1 cellular context compared by ENCODE assay signal in the genomic region with DNA sequence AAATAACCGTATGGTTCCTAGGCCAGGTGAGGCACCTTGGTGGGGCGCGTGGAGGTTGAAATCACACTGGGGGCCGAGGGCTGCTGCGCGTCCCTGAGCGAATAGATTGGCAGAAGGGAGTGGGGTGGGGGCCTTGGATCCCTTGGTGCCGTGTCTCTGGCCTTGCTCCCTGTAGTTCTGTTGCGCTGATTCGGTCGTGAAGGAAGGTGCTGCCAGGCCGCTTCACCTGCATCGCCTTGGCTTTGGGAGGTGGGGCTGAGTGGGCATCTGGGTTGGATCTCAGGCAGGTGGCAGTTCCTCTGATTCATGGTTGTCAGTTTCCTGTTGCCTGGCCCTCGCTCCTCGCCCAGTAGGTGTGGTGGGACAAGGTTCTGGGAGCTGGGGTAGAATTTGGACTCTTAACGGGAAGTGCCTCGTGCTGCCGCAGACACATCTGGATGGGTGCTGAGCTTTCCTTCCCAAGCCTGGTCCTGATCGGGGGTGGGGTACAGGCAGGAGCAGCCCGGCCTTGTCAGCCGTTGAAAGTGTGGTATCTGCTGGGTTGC.
TF ChIP-seq lines count a peak whose summit lies in the region.

No MANE protein-coding gene starts in this region.

TF ChIP-seq in H1, 55 proteins besides CTCF, POLR2A, EP300 and RAD21 (continued from another document):
- no peak for TF ChIP-seq TAF7 (optimal IDR thresholded peaks at IDR 0.05; ENCODE audit: borderline replicate concordance, low read depth, low read length)
- TF ChIP-seq SRF (IDR thresholded peaks at IDR 0.05; ENCODE audit: low read depth, low read length) = no peak
- TF ChIP-seq, protein P1, sequence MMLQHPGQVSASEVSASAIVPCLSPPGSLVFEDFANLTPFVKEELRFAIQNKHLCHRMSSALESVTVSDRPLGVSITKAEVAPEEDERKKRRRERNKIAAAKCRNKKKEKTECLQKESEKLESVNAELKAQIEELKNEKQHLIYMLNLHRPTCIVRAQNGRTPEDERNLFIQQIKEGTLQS (IDR thresholded peaks at IDR 0.05; ENCODE audit: insufficient read depth, low read depth, low read length) = no peak
- TF ChIP-seq BCL11A (IDR thresholded peaks at IDR 0.05; ENCODE audit: low read depth in 2 of 2, low read length in 2 of 2) = no peak
- TF ChIP-seq CBX8 (IDR thresholded peaks at IDR 0.05; ENCODE audit: borderline replicate concordance, low read depth, low read length) = no peak
- no peak for TF ChIP-seq NRF1 (IDR thresholded peaks at IDR 0.05; ENCODE audit: low read depth, low read length)
- no peak for TF ChIP-seq YY1 (IDR thresholded peaks at IDR 0.05; ENCODE audit: low read depth, low read length)
- TF ChIP-seq PHF8 (conservative IDR thresholded peaks at IDR 0.05; ENCODE audit: low read depth, low read length) = no peak
- no peak for TF ChIP-seq KDM1A (IDR thresholded peaks at IDR 0.05; ENCODE audit: borderline replicate concordance, low read length)
- TF ChIP-seq, protein P2, sequence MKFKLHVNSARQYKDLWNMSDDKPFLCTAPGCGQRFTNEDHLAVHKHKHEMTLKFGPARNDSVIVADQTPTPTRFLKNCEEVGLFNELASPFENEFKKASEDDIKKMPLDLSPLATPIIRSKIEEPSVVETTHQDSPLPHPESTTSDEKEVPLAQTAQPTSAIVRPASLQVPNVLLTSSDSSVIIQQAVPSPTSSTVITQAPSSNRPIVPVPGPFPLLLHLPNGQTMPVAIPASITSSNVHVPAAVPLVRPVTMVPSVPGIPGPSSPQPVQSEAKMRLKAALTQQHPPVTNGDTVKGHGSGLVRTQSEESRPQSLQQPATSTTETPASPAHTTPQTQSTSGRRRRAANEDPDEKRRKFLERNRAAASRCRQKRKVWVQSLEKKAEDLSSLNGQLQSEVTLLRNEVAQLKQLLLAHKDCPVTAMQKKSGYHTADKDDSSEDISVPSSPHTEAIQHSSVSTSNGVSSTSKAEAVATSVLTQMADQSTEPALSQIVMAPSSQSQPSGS (IDR thresholded peaks at IDR 0.05; ENCODE audit: low read length) = no peak
- no peak for TF ChIP-seq ASH2L (IDR thresholded peaks at IDR 0.05; ENCODE audit: low read length)
- TF ChIP-seq HDAC2 (IDR thresholded peaks at IDR 0.05; ENCODE audit: borderline replicate concordance in 1 of 2, low read depth in 2 of 2, low read length in 2 of 2) = no peak
